Comparison of ENCODE assay signal across 8 cellular contexts in the genomic region with DNA sequence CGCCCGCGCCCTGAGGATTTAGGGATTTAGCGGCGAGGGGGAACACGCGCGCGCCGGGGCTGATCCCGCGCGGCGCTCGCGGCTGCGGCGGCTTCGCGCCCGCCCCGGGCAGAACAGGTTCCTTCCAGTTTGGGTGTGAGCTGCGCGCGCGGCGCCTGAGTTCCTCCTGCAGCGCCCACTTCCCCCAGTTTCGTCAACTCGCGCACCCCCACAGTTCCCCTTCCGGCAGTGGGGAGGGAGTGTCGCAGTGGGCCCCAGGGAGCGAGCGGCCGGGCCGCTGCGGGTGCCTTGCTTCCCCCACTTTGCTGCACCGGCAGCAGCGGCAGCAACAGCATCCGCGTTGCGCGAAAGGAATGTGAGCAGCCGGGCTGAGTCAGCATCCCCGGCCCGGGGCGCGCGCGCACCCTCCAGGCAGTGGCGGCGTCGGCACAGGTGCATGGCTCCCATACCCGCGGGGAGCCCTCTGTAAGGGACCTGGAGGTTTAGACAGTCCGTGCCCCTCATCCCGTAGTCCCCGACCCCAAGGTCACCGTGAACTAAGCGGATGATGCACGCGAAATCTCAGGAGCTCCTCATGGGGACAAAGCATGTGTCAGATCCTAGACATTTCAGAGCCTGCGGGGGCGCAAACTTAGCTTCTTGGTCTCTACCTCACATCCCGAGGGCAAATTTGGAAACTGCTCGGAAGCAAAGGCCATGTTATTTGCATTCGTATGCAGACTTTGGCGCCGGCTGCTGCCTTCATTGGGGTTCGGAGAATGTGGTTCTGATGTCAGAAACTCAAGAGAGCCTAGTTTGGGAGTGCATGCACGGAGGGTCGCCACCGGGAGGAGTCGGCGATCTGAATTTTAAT. TPM values are rescaled to one million over a fixed set of nuclear protein-coding genes. Genes with fewer than 3 reads are reported as not detected.
DNase-seq lines count a peak whose midpoint lies in the region; ATAC-seq and TF ChIP-seq lines count a peak whose summit lies in the region.

No MANE protein-coding gene starts in this region.

- peaks cover 0 to 26% of the 10 kb centered on the region in 2 donors for H3K27me3 ChIP-seq in Peyer's patch
- no peaks in the 10 kb centered on the region for H3K27me3 ChIP-seq in neuron (ENCODE audit: insufficient read depth, low read length)
- peaks cover 3 to 36% (median 17%) of the 10 kb centered on the region in 5 donors for H3K27me3 ChIP-seq in subcutaneous abdominal adipose tissue (ENCODE audit: control insufficient read depth in 5 of 5, insufficient read depth in 4 of 5, low read length in 5 of 5)

- H3K27ac Mint-ChIP-seq in Calu3 (ENCODE audit: unreplicated experiment): no peak overlapping the region
- peak overlapping the region; percentile 41 for H3K27ac Mint-ChIP-seq in activated T-helper 17 cell treated with anti-CD3 and anti-CD28 coated beads, Interleukin-2, amount 50 U/mL, for 72 hours

- no peaks in the 10 kb centered on the region for H3K9me3 Mint-ChIP-seq in Calu3 (ENCODE audit: low read depth, unreplicated experiment)
- H3K9me3 Mint-ChIP-seq in activated T-helper 17 cell treated with anti-CD3 and anti-CD28 coated beads, Interleukin-2, amount 50 U/mL, for 72 hours: no peaks in the 10 kb centered on the region

- H3K4me3 Mint-ChIP-seq in Calu3 (ENCODE audit: low read depth, unreplicated experiment): peak overlapping the region; percentile 92
- peak overlapping the region; percentile 97 for H3K4me3 Mint-ChIP-seq in activated T-helper 17 cell treated with anti-CD3 and anti-CD28 coated beads, Interleukin-2, amount 50 U/mL, for 72 hours

- H3K4me3 ChIP-seq in Peyer's patch (peak overlapping the region; percentile 65 to 90 (median 74)), foreskin fibroblast (ENCODE audit: low read depth in 1 of 2, low read length in 2 of 2) (peak overlapping the region; percentile 54 to 65), neuron (ENCODE audit: low read length) (peak overlapping the region; percentile 76), subcutaneous abdominal adipose tissue (ENCODE audit: low read depth in 1 of 5, low read length in 5 of 5) (peak overlapping the region; percentile 48 to 76 (median 69))

- H2AFZ ChIP-seq in neuron (ENCODE audit: low read depth, low read length): peak overlapping the region; percentile 79

- peak; percentile 49 to 51 for TF ChIP-seq POLR2A in Peyer's patch (IDR thresholded peaks at IDR 0.05)

- peak overlapping the region in 2 of 5 donors; percentile 30 to 35 for H3K9ac ChIP-seq in subcutaneous abdominal adipose tissue (ENCODE audit: low read length in 5 of 5)

- no TSS peak for BruUV-seq in Calu3 (replicated peaks; lab: Mats Ljungman, UMichigan)

- peaks cover 8% of the 10 kb centered on the region for H3K4me1 Mint-ChIP-seq in Calu3 (ENCODE audit: low read depth, unreplicated experiment)
- peaks cover 40% of the 10 kb centered on the region for H3K4me1 Mint-ChIP-seq in activated T-helper 17 cell treated with anti-CD3 and anti-CD28 coated beads, Interleukin-2, amount 50 U/mL, for 72 hours

- H3K9me3 ChIP-seq in Peyer's patch (no peaks in the 10 kb centered on the region), neuron (ENCODE audit: low read length) (no peaks in the 10 kb centered on the region), subcutaneous abdominal adipose tissue (ENCODE audit: control insufficient read depth in 5 of 5, low read length in 5 of 5) (no peaks in the 10 kb centered on the region)

- H3K4me1 ChIP-seq in Peyer's patch (peaks cover 0 to 29% (median 16%) of the 10 kb centered on the region in 4 donors), neuron (ENCODE audit: insufficient read depth, low read length) (peaks cover 32% of the 10 kb centered on the region), subcutaneous abdominal adipose tissue (ENCODE audit: control insufficient read depth in 5 of 5, insufficient read depth in 5 of 5, low read length in 5 of 5) (peaks cover 0 to 30% (median 24%) of the 10 kb centered on the region in 5 donors)

- H3K27ac ChIP-seq in Peyer's patch (peak overlapping the region; percentile 88 to 99 (median 90)), subcutaneous abdominal adipose tissue (ENCODE audit: low read depth, low read length) (no peak overlapping the region)

- peaks cover 68% of the 10 kb centered on the region for H3K27me3 Mint-ChIP-seq in Calu3 (ENCODE audit: unreplicated experiment)
- no peaks in the 10 kb centered on the region for H3K27me3 Mint-ChIP-seq in activated T-helper 17 cell treated with anti-CD3 and anti-CD28 coated beads, Interleukin-2, amount 50 U/mL, for 72 hours

- H3K36me3 ChIP-seq in Peyer's patch: no peaks in the 10 kb centered on the region
- H3K36me3 ChIP-seq in neuron (ENCODE audit: insufficient read depth, low read length): no peaks in the 10 kb centered on the region
- H3K36me3 ChIP-seq in subcutaneous abdominal adipose tissue (ENCODE audit: control insufficient read depth in 5 of 5, insufficient read depth in 5 of 5, low read length in 5 of 5): no peaks in the 10 kb centered on the region

- peaks cover 19% of the 10 kb centered on the region for H3K36me3 Mint-ChIP-seq in Calu3 (ENCODE audit: insufficient read depth, unreplicated experiment)
- H3K36me3 Mint-ChIP-seq in activated T-helper 17 cell treated with anti-CD3 and anti-CD28 coated beads, Interleukin-2, amount 50 U/mL, for 72 hours (ENCODE audit: low read depth): no peaks in the 10 kb centered on the region

- ATAC-seq in GM21367 (IDR thresholded peaks at IDR 0.05; ENCODE audit: unreplicated experiment): peak; percentile 40
- peak; percentile 69 for ATAC-seq in activated T-helper 17 cell treated with anti-CD3 and anti-CD28 coated beads, Interleukin-2, amount 50 U/mL, for 72 hours (replicated peaks)

- CTCF ChIA-PET in Calu3 (lab: Charles Lee): interaction anchor here (0.6 kb wide), 1 partner anchor 10 kb away, joined by 3 read pairs; no protein-coding TSS in a partner anchor

- peak; percentile 77 for DNase-seq in Calu3
- peak; percentile 71 for DNase-seq in HT-29 (ENCODE audit: low spot score)
- DNase-seq in Peyer's patch: peak; percentile 72 to 96 (median 92)
- peak; percentile 76 to 90 for DNase-seq in foreskin fibroblast

- intact Hi-C loops in Calu3 (cut with micrococcal nuclease; ENCODE audit: unreplicated experiment): no loop called here

- TF ChIP-seq CTCF in Calu3 (IDR thresholded peaks at IDR 0.05; ENCODE audit: unreplicated experiment) (no peak), Peyer's patch (IDR thresholded peaks at IDR 0.05) (no peak), foreskin fibroblast (IDR thresholded peaks at IDR 0.05; ENCODE audit: low read depth, low read length) (no peak)

RNA-seq across cellular contexts. Expression of a gene that starts 0.8 kb away (rescaled TPM):
- 1.4 and 2.4 TPM in 2 replicates for total RNA-seq in Calu3 (2022)
- total RNA-seq in HT-29 (2014; rRNA removed; shearing (Covaris generic)): 2.0 and 2.1 TPM in 2 replicates
- 10 to 100 TPM in 1 of 4 donors, 1 to 10 TPM in 2, under 1 TPM in 1; 0.70 to 29.7 (median 2.0) TPM for total RNA-seq in Peyer's patch
- total RNA-seq in activated T-helper 17 cell treated with anti-CD3 and anti-CD28 coated beads, Interleukin-2, amount 50 U/mL, for 72 hours: 1 to 10 TPM; 4.8 to 6.3 TPM

RNA-seq across cellular contexts. Expression of a gene that starts 1.1 kb away (rescaled TPM):
- total RNA-seq in Calu3 (2022) (0.12 and 0.19 TPM in 2 replicates), Peyer's patch (1 to 10 TPM in 2 of 4 donors, not detected in 2; 1.1 to 1.7 TPM)
- total RNA-seq in HT-29 (2014; rRNA removed; shearing (Covaris generic)): 1.3 TPM in 1 of 2 replicates, not detected in the other
- 1 to 10 TPM in 1 of 2 donors, under 1 TPM in 1; 0.64 to 5.5 TPM for total RNA-seq in activated T-helper 17 cell treated with anti-CD3 and anti-CD28 coated beads, Interleukin-2, amount 50 U/mL, for 72 hours

RNA-seq across cellular contexts. Expression of a gene that starts 44.2 kb away (rescaled TPM):
- 59.5 and 62.2 TPM in 2 replicates for total RNA-seq in Calu3 (2022)
- 12.4 and 20.0 TPM in 2 replicates for total RNA-seq in HT-29 (2014; rRNA removed; shearing (Covaris generic))
- total RNA-seq in Peyer's patch: 10 to 100 TPM; 18.0 to 38.8 (median 31.2) TPM
- total RNA-seq in activated T-helper 17 cell treated with anti-CD3 and anti-CD28 coated beads, Interleukin-2, amount 50 U/mL, for 72 hours: 100 to 1,000 TPM; 100 to 112 TPM
